Comparison of ENCODE assay signal across 1 cellular context in the genomic region with DNA sequence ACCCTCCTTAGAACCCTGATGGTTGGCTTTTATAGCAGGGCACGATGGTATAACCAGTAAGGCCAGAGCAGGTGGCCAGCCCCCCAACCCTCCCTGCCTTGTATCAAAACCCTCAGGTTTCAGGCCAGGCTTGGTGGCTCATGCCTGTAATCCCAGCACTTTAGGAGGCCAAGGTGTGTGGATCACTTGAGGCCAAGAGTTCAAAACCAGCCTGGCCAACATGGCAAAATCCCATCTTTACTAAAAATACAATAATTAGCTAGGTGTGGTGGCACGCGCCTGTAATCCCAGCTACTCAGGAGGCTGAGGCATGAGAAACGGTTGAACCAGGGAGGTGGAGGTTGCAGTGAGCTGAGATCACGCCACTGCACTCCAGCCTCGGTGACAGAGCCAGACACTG.
TF ChIP-seq lines count a peak whose summit lies in the region.

No MANE protein-coding gene starts in this region.

TF ChIP-seq in HepG2, 621 proteins besides CTCF, POLR2A, EP300 and RAD21:
- peak; percentile 27 for TF ChIP-seq MED8 (CRISPR knock-in tag; IDR thresholded peaks at IDR 0.05; ENCODE audit: insufficient replicate concordance)
TF ChIP-seq in HepG2: peak in this region for 1; not testable (repeated sequence) for 620.
